ENCODE assay signal across 1 cellular context in the genomic region with DNA sequence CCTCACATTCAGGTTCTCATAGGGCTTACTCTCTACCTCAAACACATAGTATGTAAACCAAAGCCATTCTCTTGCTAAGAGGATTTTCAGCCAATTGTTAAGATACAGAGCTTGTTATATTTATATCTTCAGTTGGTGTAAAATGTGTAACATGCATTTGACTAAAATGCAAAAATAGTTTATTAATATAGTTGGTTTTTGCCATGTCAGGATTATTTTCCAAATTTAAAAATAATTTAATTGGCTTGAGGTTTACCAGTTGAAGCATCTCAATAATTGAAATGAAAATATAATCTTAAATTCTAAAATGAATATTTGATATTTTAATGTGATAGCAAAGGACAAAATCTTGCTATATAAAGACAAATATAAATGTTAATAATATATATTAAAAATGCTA.
TF ChIP-seq lines count a peak whose summit lies in the region.

No MANE protein-coding gene starts in this region.

TF ChIP-seq in K562, 482 proteins besides CTCF, POLR2A, EP300 and RAD21:
- TF ChIP-seq HDGF (IDR thresholded peaks at IDR 0.05): no peak
- no peak for TF ChIP-seq ELF2 (CRISPR knock-in tag; IDR thresholded peaks at IDR 0.05)
- TF ChIP-seq, protein P1, sequence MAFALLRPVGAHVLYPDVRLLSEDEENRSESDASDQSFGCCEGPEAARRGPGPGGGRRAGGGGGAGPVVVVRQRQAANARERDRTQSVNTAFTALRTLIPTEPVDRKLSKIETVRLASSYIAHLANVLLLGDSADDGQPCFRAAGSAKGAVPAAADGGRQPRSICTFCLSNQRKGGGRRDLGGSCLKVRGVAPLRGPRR (CRISPR knock-in tag; IDR thresholded peaks at IDR 0.05): no peak
- no peak for TF ChIP-seq SMARCA5 (IDR thresholded peaks at IDR 0.05)
- no peak for TF ChIP-seq RBM15 (IDR thresholded peaks at IDR 0.05; ENCODE audit: insufficient read depth, low read length)
- TF ChIP-seq ZNF316 (IDR thresholded peaks at IDR 0.05): peak; percentile 55
- peak; percentile 42; the same call in 1 of the 2 replicates for TF ChIP-seq C11orf30 (IDR thresholded peaks at IDR 0.05; ENCODE audit: low read depth)
- no peak for TF ChIP-seq ZKSCAN1 (IDR thresholded peaks at IDR 0.05; ENCODE audit: low read depth, low read length)
- TF ChIP-seq, protein P2, sequence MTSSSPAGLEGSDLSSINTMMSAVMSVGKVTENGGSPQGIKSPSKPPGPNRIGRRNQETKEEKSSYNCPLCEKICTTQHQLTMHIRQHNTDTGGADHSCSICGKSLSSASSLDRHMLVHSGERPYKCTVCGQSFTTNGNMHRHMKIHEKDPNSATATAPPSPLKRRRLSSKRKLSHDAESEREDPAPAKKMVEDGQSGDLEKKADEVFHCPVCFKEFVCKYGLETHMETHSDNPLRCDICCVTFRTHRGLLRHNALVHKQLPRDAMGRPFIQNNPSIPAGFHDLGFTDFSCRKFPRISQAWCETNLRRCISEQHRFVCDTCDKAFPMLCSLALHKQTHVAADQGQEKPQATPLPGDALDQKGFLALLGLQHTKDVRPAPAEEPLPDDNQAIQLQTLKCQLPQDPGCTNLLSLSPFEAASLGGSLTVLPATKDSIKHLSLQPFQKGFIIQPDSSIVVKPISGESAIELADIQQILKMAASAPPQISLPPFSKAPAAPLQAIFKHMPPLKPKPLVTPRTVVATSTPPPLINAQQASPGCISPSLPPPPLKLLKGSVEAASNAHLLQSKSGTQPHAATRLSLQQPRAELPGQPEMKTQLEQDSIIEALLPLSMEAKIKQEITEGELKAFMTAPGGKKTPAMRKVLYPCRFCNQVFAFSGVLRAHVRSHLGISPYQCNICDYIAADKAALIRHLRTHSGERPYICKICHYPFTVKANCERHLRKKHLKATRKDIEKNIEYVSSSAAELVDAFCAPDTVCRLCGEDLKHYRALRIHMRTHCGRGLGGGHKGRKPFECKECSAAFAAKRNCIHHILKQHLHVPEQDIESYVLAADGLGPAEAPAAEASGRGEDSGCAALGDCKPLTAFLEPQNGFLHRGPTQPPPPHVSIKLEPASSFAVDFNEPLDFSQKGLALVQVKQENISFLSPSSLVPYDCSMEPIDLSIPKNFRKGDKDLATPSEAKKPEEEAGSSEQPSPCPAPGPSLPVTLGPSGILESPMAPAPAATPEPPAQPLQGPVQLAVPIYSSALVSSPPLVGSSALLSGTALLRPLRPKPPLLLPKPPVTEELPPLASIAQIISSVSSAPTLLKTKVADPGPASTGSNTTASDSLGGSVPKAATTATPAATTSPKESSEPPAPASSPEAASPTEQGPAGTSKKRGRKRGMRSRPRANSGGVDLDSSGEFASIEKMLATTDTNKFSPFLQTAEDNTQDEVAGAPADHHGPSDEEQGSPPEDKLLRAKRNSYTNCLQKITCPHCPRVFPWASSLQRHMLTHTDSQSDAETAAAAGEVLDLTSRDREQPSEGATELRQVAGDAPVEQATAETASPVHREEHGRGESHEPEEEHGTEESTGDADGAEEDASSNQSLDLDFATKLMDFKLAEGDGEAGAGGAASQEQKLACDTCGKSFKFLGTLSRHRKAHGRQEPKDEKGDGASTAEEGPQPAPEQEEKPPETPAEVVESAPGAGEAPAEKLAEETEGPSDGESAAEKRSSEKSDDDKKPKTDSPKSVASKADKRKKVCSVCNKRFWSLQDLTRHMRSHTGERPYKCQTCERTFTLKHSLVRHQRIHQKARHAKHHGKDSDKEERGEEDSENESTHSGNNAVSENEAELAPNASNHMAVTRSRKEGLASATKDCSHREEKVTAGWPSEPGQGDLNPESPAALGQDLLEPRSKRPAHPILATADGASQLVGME (CRISPR knock-in tag; IDR thresholded peaks at IDR 0.05): no peak
- TF ChIP-seq DNMT1 (IDR thresholded peaks at IDR 0.05): no peak
- TF ChIP-seq, protein P3, sequence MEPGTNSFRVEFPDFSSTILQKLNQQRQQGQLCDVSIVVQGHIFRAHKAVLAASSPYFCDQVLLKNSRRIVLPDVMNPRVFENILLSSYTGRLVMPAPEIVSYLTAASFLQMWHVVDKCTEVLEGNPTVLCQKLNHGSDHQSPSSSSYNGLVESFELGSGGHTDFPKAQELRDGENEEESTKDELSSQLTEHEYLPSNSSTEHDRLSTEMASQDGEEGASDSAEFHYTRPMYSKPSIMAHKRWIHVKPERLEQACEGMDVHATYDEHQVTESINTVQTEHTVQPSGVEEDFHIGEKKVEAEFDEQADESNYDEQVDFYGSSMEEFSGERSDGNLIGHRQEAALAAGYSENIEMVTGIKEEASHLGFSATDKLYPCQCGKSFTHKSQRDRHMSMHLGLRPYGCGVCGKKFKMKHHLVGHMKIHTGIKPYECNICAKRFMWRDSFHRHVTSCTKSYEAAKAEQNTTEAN (CRISPR knock-in tag; IDR thresholded peaks at IDR 0.05): no peak
- no peak for TF ChIP-seq TCF7 (IDR thresholded peaks at IDR 0.05; ENCODE audit: borderline replicate concordance)
- TF ChIP-seq ESRRA (IDR thresholded peaks at IDR 0.05; ENCODE audit: borderline replicate concordance, low read depth): no peak
- TF ChIP-seq SUPT5H (IDR thresholded peaks at IDR 0.05): no peak
- no peak for TF ChIP-seq ZNF668 (CRISPR knock-in tag; IDR thresholded peaks at IDR 0.05)
